1 cellular context compared by ENCODE assay signal in the genomic region with DNA sequence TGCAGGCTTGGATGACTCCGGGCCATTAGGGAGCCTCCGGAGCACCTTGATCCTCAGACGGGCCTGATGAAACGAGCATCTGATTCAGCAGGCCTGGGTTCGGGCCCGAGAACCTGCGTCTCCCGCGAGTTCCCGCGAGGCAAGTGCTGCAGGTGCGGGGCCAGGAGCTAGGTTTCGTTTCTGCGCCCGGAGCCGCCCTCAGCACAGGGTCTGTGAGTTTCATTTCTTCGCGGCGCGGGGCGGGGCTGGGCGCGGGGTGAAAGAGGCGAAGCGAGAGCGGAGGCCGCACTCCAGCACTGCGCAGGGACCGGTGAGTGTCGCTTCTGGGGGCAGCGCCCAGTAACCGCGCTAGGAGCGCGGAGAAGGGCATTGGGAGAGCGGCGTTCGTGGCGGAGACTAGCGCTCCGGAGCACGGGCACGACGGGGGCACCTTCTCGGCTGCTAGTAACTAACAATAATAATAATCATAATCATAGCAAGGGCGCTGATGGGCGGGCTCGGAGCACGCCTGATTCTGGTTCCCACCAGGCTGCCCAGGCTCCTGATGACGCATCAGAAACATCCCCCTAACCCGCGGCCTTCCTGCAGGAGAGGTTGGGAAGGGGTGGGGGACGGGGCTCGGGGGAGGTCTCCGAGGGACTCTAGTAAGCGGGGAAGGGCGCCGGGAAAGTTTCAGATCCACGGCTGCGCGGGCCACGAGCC.
TF ChIP-seq lines count a peak whose summit lies in the region.

A gene with protein sequence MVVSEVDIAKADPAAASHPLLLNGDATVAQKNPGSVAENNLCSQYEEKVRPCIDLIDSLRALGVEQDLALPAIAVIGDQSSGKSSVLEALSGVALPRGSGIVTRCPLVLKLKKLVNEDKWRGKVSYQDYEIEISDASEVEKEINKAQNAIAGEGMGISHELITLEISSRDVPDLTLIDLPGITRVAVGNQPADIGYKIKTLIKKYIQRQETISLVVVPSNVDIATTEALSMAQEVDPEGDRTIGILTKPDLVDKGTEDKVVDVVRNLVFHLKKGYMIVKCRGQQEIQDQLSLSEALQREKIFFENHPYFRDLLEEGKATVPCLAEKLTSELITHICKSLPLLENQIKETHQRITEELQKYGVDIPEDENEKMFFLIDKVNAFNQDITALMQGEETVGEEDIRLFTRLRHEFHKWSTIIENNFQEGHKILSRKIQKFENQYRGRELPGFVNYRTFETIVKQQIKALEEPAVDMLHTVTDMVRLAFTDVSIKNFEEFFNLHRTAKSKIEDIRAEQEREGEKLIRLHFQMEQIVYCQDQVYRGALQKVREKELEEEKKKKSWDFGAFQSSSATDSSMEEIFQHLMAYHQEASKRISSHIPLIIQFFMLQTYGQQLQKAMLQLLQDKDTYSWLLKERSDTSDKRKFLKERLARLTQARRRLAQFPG (plus strand): TSS at position 286 of the 702 bp plus-strand sequence. CDS start 5,832 bp downstream, outside the sequence.

TF ChIP-seq in HepG2, 621 proteins besides CTCF, POLR2A, EP300 and RAD21 (continued from another document):
- TF ChIP-seq IRF2 (CRISPR knock-in tag; IDR thresholded peaks at IDR 0.05) = no peak
- TF ChIP-seq, protein P1, sequence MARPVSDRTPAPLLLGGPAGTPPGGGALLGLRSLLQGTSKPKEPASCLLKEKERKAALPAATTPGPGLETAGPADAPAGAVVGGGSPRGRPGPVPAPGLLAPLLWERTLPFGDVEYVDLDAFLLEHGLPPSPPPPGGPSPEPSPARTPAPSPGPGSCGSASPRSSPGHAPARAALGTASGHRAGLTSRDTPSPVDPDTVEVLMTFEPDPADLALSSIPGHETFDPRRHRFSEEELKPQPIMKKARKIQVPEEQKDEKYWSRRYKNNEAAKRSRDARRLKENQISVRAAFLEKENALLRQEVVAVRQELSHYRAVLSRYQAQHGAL (CRISPR knock-in tag; IDR thresholded peaks at IDR 0.05; ENCODE audit: not compliant biosample characterization) = no peak
- no peak for TF ChIP-seq SOX6 (IDR thresholded peaks at IDR 0.05)
- no peak for TF ChIP-seq SOX6 (CRISPR knock-in tag; IDR thresholded peaks at IDR 0.05)
- TF ChIP-seq, protein P2, sequence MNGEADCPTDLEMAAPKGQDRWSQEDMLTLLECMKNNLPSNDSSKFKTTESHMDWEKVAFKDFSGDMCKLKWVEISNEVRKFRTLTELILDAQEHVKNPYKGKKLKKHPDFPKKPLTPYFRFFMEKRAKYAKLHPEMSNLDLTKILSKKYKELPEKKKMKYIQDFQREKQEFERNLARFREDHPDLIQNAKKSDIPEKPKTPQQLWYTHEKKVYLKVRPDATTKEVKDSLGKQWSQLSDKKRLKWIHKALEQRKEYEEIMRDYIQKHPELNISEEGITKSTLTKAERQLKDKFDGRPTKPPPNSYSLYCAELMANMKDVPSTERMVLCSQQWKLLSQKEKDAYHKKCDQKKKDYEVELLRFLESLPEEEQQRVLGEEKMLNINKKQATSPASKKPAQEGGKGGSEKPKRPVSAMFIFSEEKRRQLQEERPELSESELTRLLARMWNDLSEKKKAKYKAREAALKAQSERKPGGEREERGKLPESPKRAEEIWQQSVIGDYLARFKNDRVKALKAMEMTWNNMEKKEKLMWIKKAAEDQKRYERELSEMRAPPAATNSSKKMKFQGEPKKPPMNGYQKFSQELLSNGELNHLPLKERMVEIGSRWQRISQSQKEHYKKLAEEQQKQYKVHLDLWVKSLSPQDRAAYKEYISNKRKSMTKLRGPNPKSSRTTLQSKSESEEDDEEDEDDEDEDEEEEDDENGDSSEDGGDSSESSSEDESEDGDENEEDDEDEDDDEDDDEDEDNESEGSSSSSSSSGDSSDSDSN (CRISPR knock-in tag; IDR thresholded peaks at IDR 0.05) = peak; percentile 28; the same call in 1 of the 2 replicates
- TF ChIP-seq HNRNPLL (IDR thresholded peaks at IDR 0.05; ENCODE audit: low read depth, low read length, poor library complexity, severe bottlenecking) = peak; percentile 84
- 0 out of 2 replicates have a peak, but pooled peaks have one; percentile 46 for TF ChIP-seq NRL (CRISPR knock-in tag; IDR thresholded peaks at IDR 0.05; ENCODE audit: borderline replicate concordance)
- peak; percentile 50; the same call in 1 of the 2 replicates for TF ChIP-seq PHF8 (CRISPR knock-in tag; IDR thresholded peaks at IDR 0.05)
- TF ChIP-seq ATF1 (CRISPR knock-in tag; IDR thresholded peaks at IDR 0.05) = no peak
- TF ChIP-seq CEBPG (CRISPR knock-in tag; IDR thresholded peaks at IDR 0.05) = no peak
- TF ChIP-seq, protein P3, sequence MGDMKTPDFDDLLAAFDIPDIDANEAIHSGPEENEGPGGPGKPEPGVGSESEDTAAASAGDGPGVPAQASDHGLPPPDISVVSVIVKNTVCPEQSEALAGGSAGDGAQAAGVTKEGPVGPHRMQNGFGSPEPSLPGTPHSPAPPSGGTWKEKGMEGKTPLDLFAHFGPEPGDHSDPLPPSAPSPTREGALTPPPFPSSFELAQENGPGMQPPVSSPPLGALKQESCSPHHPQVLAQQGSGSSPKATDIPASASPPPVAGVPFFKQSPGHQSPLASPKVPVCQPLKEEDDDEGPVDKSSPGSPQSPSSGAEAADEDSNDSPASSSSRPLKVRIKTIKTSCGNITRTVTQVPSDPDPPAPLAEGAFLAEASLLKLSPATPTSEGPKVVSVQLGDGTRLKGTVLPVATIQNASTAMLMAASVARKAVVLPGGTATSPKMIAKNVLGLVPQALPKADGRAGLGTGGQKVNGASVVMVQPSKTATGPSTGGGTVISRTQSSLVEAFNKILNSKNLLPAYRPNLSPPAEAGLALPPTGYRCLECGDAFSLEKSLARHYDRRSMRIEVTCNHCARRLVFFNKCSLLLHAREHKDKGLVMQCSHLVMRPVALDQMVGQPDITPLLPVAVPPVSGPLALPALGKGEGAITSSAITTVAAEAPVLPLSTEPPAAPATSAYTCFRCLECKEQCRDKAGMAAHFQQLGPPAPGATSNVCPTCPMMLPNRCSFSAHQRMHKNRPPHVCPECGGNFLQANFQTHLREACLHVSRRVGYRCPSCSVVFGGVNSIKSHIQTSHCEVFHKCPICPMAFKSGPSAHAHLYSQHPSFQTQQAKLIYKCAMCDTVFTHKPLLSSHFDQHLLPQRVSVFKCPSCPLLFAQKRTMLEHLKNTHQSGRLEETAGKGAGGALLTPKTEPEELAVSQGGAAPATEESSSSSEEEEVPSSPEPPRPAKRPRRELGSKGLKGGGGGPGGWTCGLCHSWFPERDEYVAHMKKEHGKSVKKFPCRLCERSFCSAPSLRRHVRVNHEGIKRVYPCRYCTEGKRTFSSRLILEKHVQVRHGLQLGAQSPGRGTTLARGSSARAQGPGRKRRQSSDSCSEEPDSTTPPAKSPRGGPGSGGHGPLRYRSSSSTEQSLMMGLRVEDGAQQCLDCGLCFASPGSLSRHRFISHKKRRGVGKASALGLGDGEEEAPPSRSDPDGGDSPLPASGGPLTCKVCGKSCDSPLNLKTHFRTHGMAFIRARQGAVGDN (CRISPR knock-in tag; IDR thresholded peaks at IDR 0.05) = peak; percentile 70
- TF ChIP-seq ZSCAN25 (CRISPR knock-in tag; IDR thresholded peaks at IDR 0.05) = no peak
- 0 out of 2 replicates have a peak, but pooled peaks have one; percentile 15 for TF ChIP-seq SAP130 (CRISPR knock-in tag; IDR thresholded peaks at IDR 0.05; ENCODE audit: low read depth)
